ENCODE assay signal across 14 cellular contexts in the genomic region with DNA sequence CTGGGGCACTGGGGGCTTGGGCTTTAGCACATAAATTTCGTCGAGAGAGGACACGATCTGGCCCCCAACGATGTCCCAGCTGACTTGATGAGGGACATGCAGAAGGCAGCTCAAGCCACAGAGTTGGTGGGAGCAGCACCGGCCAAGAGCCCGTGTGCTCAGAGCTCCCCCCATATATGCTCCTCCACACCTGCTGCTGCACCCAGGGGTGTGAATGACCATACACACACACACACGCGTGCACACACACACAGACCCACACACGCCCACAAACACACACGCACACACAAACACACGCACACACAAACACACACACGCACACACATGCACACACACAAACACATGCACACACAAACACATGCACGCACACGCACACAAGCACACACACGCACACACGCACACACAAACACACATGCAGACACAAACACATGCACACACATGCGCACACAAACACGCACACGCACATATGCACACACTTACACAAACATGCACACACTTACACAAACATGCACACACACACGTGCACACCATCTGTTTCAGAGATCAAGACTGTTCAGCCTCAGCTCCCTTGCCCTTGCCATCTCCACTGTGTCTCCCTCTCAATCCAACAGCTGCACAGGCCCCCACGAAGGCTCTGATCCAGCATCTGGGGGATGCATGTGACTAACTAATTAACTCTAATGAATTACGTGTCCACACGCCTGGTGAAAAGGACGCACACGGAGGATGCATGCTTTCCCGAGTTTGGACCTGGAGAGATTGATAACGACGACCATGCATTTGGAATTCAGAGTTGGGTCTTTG.
DNase-seq lines count a peak whose midpoint lies in the region; ATAC-seq lines count a peak whose summit lies in the region.
"Had no signal": no experiment of that assay in that cellular context is flagged by ENCODE, and none has a peak within 500 bp of the region (broad histone marks: within the 10 kb centered on the region; RNA-seq: fewer than 3 reads in every experiment).

No MANE protein-coding gene starts in this region.

- no peak overlapping the region for H3K27ac ChIP-seq in CD4-positive, CD25-positive, alpha-beta regulatory T cell (ENCODE audit: insufficient read depth, low read length, poor library complexity, severe bottlenecking)
- H3K27ac ChIP-seq in CD8-positive, alpha-beta memory T cell (ENCODE audit: low read depth, low read length) = no peak overlapping the region
- no peak overlapping the region for H3K27ac ChIP-seq in substantia nigra (ENCODE audit: low read depth, low read length, poor library complexity, severe bottlenecking)
- H3K27ac ChIP-seq: C4-2B had no signal

- peaks cover 0 to 7% of the 10 kb centered on the region in 2 experiments for H3K9me3 ChIP-seq in CD4-positive, CD25-positive, alpha-beta regulatory T cell (ENCODE audit: control insufficient read depth in 2 of 2, low read length in 2 of 2)
- H3K9me3 ChIP-seq in CD8-positive, alpha-beta memory T cell (ENCODE audit: low read length) = no peaks in the 10 kb centered on the region
- H3K9me3 ChIP-seq in HAP-1 = no peaks in the 10 kb centered on the region

- H3K36me3 Mint-ChIP-seq in CD4-positive, CD25-positive, alpha-beta regulatory T cell = no peaks in the 10 kb centered on the region
- peaks cover 0 to 9% (median 0%) of the 10 kb centered on the region in 3 donors for H3K36me3 Mint-ChIP-seq in CD8-positive, alpha-beta memory T cell
- peaks cover 6 to 9% of the 10 kb centered on the region in 2 donors for H3K36me3 Mint-ChIP-seq in naive B cell

- peaks cover 14 to 65% (median 26%) of the 10 kb centered on the region in 4 donors for H3K4me1 Mint-ChIP-seq in CD4-positive, CD25-positive, alpha-beta regulatory T cell
- peaks cover 45 to 78% (median 66%) of the 10 kb centered on the region in 3 donors for H3K4me1 Mint-ChIP-seq in CD8-positive, alpha-beta memory T cell
- H3K4me1 Mint-ChIP-seq in naive B cell = peaks cover 48 to 77% (median 68%) of the 10 kb centered on the region in 3 donors

- H3K27me3 ChIP-seq in CD4-positive, CD25-positive, alpha-beta regulatory T cell (ENCODE audit: control insufficient read depth, insufficient read depth, low read length) = no peaks in the 10 kb centered on the region
- no peaks in the 10 kb centered on the region for H3K27me3 ChIP-seq in CD8-positive, alpha-beta memory T cell (ENCODE audit: insufficient read depth, low read length, poor library complexity, severe bottlenecking)
- H3K27me3 ChIP-seq in HAP-1 (ENCODE audit: low read depth) = peaks cover 4% of the 10 kb centered on the region; the same call in 1 of the 2 replicates

- POLR2A ChIA-PET in CD8-positive, alpha-beta memory T cell (lab: Charles Lee) = no interaction called here

- no peak for DNase-seq in CD4-positive, CD25-positive, alpha-beta regulatory T cell
- DNase-seq in CD8-positive, alpha-beta memory T cell = no peak
- DNase-seq in NCI-H82 treated with DMSO at 0.1 percent for 48 hours (lab: John Stamatoyannopoulos, UW; ENCODE audit: unreplicated experiment) (peak; percentile 53), naive B cell (no peak), HAP-1 (ENCODE audit: low spot score in 2 of 2) (no peak), substantia nigra (lab: John Stamatoyannopoulos, UW) (no peak)
- DNase-seq: activated CD4-positive, CD25-positive, alpha-beta regulatory T cell treated with anti-CD3 and anti-CD28 coated beads, Interleukin-2, amount 50 U/mL, for 72 hours; activated T-cell treated with anti-CD3 and anti-CD28 coated beads for 4 hours; Karpas-422; NCI-H510A treated with DMSO at 0.1 percent for 48 hours; stimulated activated naive CD4-positive, alpha-beta T cell treated with Interleukin-2 at 50 U/mL for 16 hours had no signal

- no peak for ATAC-seq in CD4-positive, CD25-positive, alpha-beta regulatory T cell (ENCODE audit: low read depth in 2 of 2)
- ATAC-seq in naive B cell (ENCODE audit: low read depth in 2 of 2) = no peak
- ATAC-seq in HG03280 (IDR thresholded peaks at IDR 0.05; ENCODE audit: unreplicated experiment) = no peak
- ATAC-seq: Panc1 had no signal

- H3K4me3 ChIP-seq in CD4-positive, CD25-positive, alpha-beta regulatory T cell (ENCODE audit: low read depth, low read length) = peak overlapping the region; percentile 26
- no peak overlapping the region for H3K4me3 ChIP-seq in CD8-positive, alpha-beta memory T cell (ENCODE audit: low read length)
- no peak overlapping the region for H3K4me3 ChIP-seq in HAP-1

- peaks cover 0 to 5% (median 2%) of the 10 kb centered on the region in 7 donors for H3K9me3 Mint-ChIP-seq in CD4-positive, CD25-positive, alpha-beta regulatory T cell
- H3K9me3 Mint-ChIP-seq in CD8-positive, alpha-beta memory T cell = peaks cover 0 to 10% (median 4%) of the 10 kb centered on the region in 5 donors
- H3K9me3 Mint-ChIP-seq in naive B cell = peaks cover 0 to 8% (median 6%) of the 10 kb centered on the region in 7 donors

- in situ Hi-C loops in HAP-1 (cut with MboI; ENCODE audit: low sequenced_read_pairs) = no loop called here

- H3K27ac Mint-ChIP-seq in CD4-positive, CD25-positive, alpha-beta regulatory T cell = peak overlapping the region; percentile 73 to 95 (median 84)
- H3K27ac Mint-ChIP-seq in CD8-positive, alpha-beta memory T cell = peak overlapping the region in 6 of 8 donors; percentile 26 to 94 (median 72)
- H3K27ac Mint-ChIP-seq in naive B cell = peak overlapping the region in 5 of 6 donors; percentile 3 to 97 (median 70)

- peak overlapping the region in 2 of 4 donors; percentile 61 to 72 for H3K4me3 Mint-ChIP-seq in CD4-positive, CD25-positive, alpha-beta regulatory T cell
- peak overlapping the region in 6 of 7 donors; percentile 12 to 68 (median 56) for H3K4me3 Mint-ChIP-seq in CD8-positive, alpha-beta memory T cell
- peak overlapping the region in 2 of 8 donors; percentile 15 to 22 for H3K4me3 Mint-ChIP-seq in naive B cell

- H3K27me3 Mint-ChIP-seq in CD4-positive, CD25-positive, alpha-beta regulatory T cell = no peaks in the 10 kb centered on the region
- H3K27me3 Mint-ChIP-seq in CD8-positive, alpha-beta memory T cell = peaks cover 0 to 2% of the 10 kb centered on the region in 2 donors
- peaks cover 7 to 10% (median 10%) of the 10 kb centered on the region in 3 donors for H3K27me3 Mint-ChIP-seq in naive B cell

- H3K36me3 ChIP-seq in CD4-positive, CD25-positive, alpha-beta regulatory T cell (ENCODE audit: control insufficient read depth, insufficient read depth, low read length) = no peaks in the 10 kb centered on the region
- H3K36me3 ChIP-seq in CD8-positive, alpha-beta memory T cell (ENCODE audit: insufficient read depth, low read length) = no peaks in the 10 kb centered on the region
- no peaks in the 10 kb centered on the region for H3K36me3 ChIP-seq in HAP-1 (replicated peaks)

- peaks cover 32% of the 10 kb centered on the region for H3K4me1 ChIP-seq in CD4-positive, CD25-positive, alpha-beta regulatory T cell (ENCODE audit: control insufficient read depth, insufficient read depth, low read length, poor library complexity, severe bottlenecking)
- peaks cover 85% of the 10 kb centered on the region for H3K4me1 ChIP-seq in CD8-positive, alpha-beta memory T cell (ENCODE audit: insufficient read depth, low read length)
- no peaks in the 10 kb centered on the region for H3K4me1 ChIP-seq in HAP-1

- CTCF ChIA-PET in CD8-positive, alpha-beta memory T cell (lab: Charles Lee) = no interaction called here
